ENCODE assay signal across 1 cellular context in the genomic region with DNA sequence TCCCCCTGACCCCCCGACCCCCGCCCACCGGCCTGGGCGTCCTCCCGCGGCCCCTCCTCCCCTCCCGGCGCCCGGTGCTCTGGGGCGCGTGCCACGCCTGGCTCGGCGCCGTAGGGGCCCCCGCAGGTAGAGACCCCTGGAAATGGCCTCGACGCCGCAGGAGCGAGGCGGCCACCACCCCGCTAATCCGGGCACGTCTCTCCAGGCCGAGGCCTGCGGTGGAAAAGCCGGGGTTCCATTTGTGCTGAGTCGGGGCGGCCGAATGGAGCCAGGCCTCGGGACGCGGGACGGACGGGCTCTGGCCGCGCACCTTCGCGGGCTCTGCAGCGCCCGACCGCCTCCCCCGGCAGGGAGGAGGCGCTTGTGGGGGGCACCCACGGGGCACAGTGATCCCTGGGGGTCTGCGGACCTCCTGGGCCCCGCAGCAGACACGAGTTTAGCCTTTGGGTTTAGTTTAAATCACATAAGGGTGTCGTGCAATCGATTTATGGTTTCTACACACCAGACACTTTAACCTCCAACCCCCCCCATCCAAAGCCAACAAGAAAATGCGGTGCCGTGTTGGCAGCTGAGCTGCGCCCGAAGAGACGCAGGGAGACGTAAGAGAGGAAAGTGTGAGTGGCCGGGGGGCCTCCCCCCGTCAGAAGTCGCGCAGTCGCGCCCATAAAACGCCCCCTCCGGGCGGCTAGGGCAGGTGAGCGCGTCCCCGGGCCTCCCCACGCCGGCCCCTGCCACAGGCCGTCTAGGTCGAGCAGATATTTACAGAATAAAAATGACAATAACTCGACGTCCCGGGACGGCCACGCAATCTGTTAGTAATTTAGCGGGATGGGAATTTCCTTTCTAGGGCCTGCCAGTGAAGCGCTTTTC.
TF ChIP-seq lines count a peak whose summit lies in the region.

No MANE protein-coding gene starts in this region.

TF ChIP-seq in A549, 52 proteins besides CTCF, POLR2A, EP300 and RAD21 (continued from another document):
- TF ChIP-seq, protein P1, sequence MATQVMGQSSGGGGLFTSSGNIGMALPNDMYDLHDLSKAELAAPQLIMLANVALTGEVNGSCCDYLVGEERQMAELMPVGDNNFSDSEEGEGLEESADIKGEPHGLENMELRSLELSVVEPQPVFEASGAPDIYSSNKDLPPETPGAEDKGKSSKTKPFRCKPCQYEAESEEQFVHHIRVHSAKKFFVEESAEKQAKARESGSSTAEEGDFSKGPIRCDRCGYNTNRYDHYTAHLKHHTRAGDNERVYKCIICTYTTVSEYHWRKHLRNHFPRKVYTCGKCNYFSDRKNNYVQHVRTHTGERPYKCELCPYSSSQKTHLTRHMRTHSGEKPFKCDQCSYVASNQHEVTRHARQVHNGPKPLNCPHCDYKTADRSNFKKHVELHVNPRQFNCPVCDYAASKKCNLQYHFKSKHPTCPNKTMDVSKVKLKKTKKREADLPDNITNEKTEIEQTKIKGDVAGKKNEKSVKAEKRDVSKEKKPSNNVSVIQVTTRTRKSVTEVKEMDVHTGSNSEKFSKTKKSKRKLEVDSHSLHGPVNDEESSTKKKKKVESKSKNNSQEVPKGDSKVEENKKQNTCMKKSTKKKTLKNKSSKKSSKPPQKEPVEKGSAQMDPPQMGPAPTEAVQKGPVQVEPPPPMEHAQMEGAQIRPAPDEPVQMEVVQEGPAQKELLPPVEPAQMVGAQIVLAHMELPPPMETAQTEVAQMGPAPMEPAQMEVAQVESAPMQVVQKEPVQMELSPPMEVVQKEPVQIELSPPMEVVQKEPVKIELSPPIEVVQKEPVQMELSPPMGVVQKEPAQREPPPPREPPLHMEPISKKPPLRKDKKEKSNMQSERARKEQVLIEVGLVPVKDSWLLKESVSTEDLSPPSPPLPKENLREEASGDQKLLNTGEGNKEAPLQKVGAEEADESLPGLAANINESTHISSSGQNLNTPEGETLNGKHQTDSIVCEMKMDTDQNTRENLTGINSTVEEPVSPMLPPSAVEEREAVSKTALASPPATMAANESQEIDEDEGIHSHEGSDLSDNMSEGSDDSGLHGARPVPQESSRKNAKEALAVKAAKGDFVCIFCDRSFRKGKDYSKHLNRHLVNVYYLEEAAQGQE (IDR thresholded peaks at IDR 0.05): no peak
- TF ChIP-seq E2F6 (IDR thresholded peaks at IDR 0.05; ENCODE audit: borderline replicate concordance, low read depth): peak; percentile 8; the same call in 1 of the 2 replicates
- TF ChIP-seq PHF8 (IDR thresholded peaks at IDR 0.05; ENCODE audit: borderline replicate concordance, low read depth): no peak
- TF ChIP-seq ZFP36 (IDR thresholded peaks at IDR 0.05; ENCODE audit: borderline replicate concordance, partially characterized antibody): no peak
- TF ChIP-seq, protein P2, sequence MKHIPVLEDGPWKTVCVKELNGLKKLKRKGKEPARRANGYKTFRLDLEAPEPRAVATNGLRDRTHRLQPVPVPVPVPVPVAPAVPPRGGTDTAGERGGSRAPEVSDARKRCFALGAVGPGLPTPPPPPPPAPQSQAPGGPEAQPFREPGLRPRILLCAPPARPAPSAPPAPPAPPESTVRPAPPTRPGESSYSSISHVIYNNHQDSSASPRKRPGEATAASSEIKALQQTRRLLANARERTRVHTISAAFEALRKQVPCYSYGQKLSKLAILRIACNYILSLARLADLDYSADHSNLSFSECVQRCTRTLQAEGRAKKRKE (CRISPR knock-in tag; IDR thresholded peaks at IDR 0.05; ENCODE audit: low read depth): no peak
- TF ChIP-seq CBX8 (IDR thresholded peaks at IDR 0.05): no peak
TF ChIP-seq in A549: peak in this region for 4.
